In the genomic region with DNA sequence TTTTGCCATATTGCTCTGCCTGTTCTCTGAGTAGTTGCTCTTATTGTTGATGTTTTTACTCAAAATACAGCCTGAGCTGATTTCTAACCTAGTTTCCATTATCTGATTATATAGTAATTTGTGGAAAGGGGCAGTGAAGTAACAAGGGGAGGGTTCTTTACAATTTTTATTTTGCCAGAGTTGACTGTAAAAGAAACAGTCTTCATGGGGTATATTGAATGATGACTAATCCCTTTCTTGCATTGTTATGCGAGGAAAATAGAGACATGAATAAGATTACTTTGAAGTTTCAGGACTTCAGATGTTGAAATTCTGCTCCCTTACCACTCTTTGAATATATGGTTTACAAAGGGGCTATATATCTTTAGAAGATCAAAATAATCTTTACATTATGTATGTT, we compare ENCODE assay signal across 23 cellular contexts. TPM values are rescaled to one million over a fixed set of nuclear protein-coding genes. Genes with fewer than 3 reads are reported as not detected.
DNase-seq lines count a peak whose midpoint lies in the region; ATAC-seq and TF ChIP-seq lines count a peak whose summit lies in the region.
"Had no signal": no experiment of that assay in that cellular context is flagged by ENCODE, and none has a peak within 500 bp of the region (broad histone marks: within the 10 kb centered on the region; RNA-seq: fewer than 3 reads in every experiment).

No MANE protein-coding gene starts in this region.

- no peak overlapping the region for H3K14ac ChIP-seq in H9 (ENCODE audit: insufficient read depth, low read length)

- H3K4me3 ChIP-seq in iPS-20b (ENCODE audit: low read length) (peak overlapping the region; percentile 28; the same call in 1 of the 2 replicates), SJCRH30 (no peak overlapping the region)
- H3K4me3 ChIP-seq: body of pancreas, colonic mucosa, HAP-1, hepatocyte, lung had no signal

- no peak overlapping the region for H3K23ac ChIP-seq in H9 (ENCODE audit: insufficient read length, low read depth, low read length)

- TF ChIP-seq CTCF in GM10266 (IDR thresholded peaks at IDR 0.05; ENCODE audit: control insufficient read depth, insufficient read depth, low read depth, missing control alignments): no peak
- TF ChIP-seq CTCF in H9 (conservative IDR thresholded peaks at IDR 0.05): no peak

- no peak overlapping the region for H2AFZ ChIP-seq in H9 (ENCODE audit: low read length)
- H2AFZ ChIP-seq: hepatocyte had no signal

- no peak overlapping the region for H4K91ac ChIP-seq in H9 (ENCODE audit: insufficient read length, low read depth, low read length)

- H3K27ac ChIP-seq in H9 (ENCODE audit: insufficient read length, low read depth, low read length) (peak overlapping the region; percentile 34), iPS-20b (ENCODE audit: low read length) (peak overlapping the region; percentile 40), SJCRH30 (no peak overlapping the region)
- H3K27ac ChIP-seq: body of pancreas, colonic mucosa, hepatocyte, RWPE1 had no signal

- H2BK5ac ChIP-seq in H9 (ENCODE audit: insufficient read length, low read length): no peak overlapping the region

- peak; percentile 5 for DNase-seq in GM10266 (ENCODE audit: extremely low spot score)
- DNase-seq in H9: no peak
- peak; percentile 16 for DNase-seq in amniotic epithelial cell (ENCODE audit: low read depth)
- no peak for DNase-seq in SJCRH30
- no peak for DNase-seq in activated T-helper 1 cell treated with anti-CD3 and anti-CD28 coated beads, Interleukin-12 subunit alpha, Interleukin-12 subunit beta, Interleukin-2, Interleukin-4 antibody, amounts not matched to agents 30 ng/mL and 10 ng/mL and 1 ng/mL, durations not matched to agents 14 hours and 24 hours and 36 hours (ENCODE audit: low spot score)
- DNase-seq: activated B cell treated with CpG ODN at 0.5 μM for 24 hours; body of pancreas; CD8-positive, alpha-beta T cell; colonic mucosa; kidney; MM.1S; NCI-H1436; NCI-H524 treated with DMSO at 0.1 percent for 48 hours; nucleus accumbens; stimulated activated CD4-positive, alpha-beta T cell treated with anti-CD3 and anti-CD28 coated beads, Interleukin-4, amount 100 ng/mL, for 4 hours; T-helper 9 cell had no signal

- H3K36me3 ChIP-seq in iPS-20b (ENCODE audit: insufficient read depth, low read depth, low read length): peaks cover 7% of the 10 kb centered on the region; the same call in 1 of the 2 replicates
- peaks cover 12% of the 10 kb centered on the region for H3K36me3 ChIP-seq in SJCRH30
- H3K36me3 ChIP-seq: colonic mucosa, HAP-1 had no signal

- peaks cover 32 to 38% (median 37%) of the 10 kb centered on the region in 3 experiments for H3K36me3 Mint-ChIP-seq in H9 (ENCODE audit: insufficient read depth in 1 of 3, low read depth in 3 of 3)
- peaks cover 37% of the 10 kb centered on the region for H3K36me3 Mint-ChIP-seq in activated T-helper 1 cell treated with anti-CD3 and anti-CD28 coated beads, Interleukin-12 subunit alpha, Interleukin-12 subunit beta, Interleukin-2, Interleukin-4 antibody, amounts not matched to agents 30 ng/mL and 10 ng/mL and 1 ng/mL, durations not matched to agents 14 hours and 24 hours and 36 hours (ENCODE audit: low read depth)

- no peak overlapping the region for H3T11ph ChIP-seq in H9 (ENCODE audit: low read length)

- H3K9me3 Mint-ChIP-seq in H9: peaks cover 18 to 21% of the 10 kb centered on the region in 2 experiments
- H3K9me3 Mint-ChIP-seq in activated T-helper 1 cell treated with anti-CD3 and anti-CD28 coated beads, Interleukin-12 subunit alpha, Interleukin-12 subunit beta, Interleukin-2, Interleukin-4 antibody, amounts not matched to agents 30 ng/mL and 10 ng/mL and 1 ng/mL, durations not matched to agents 14 hours and 24 hours and 36 hours: peaks cover 34% of the 10 kb centered on the region

- no peak overlapping the region for H3K4me3 Mint-ChIP-seq in H9
- H3K4me3 Mint-ChIP-seq in activated T-helper 1 cell treated with anti-CD3 and anti-CD28 coated beads, Interleukin-12 subunit alpha, Interleukin-12 subunit beta, Interleukin-2, Interleukin-4 antibody, amounts not matched to agents 30 ng/mL and 10 ng/mL and 1 ng/mL, durations not matched to agents 14 hours and 24 hours and 36 hours: no peak overlapping the region
- H3K4me3 Mint-ChIP-seq: activated B cell treated with CpG ODN at 0.5 μM for 24 hours; CD8-positive, alpha-beta T cell had no signal

- no peaks in the 10 kb centered on the region for H3K27me3 Mint-ChIP-seq in H9 (ENCODE audit: low read depth)
- no peaks in the 10 kb centered on the region for H3K27me3 Mint-ChIP-seq in activated T-helper 1 cell treated with anti-CD3 and anti-CD28 coated beads, Interleukin-12 subunit alpha, Interleukin-12 subunit beta, Interleukin-2, Interleukin-4 antibody, amounts not matched to agents 30 ng/mL and 10 ng/mL and 1 ng/mL, durations not matched to agents 14 hours and 24 hours and 36 hours (ENCODE audit: insufficient read depth)
- H3K27me3 Mint-ChIP-seq: activated B cell treated with CpG ODN at 0.5 μM for 24 hours had no signal

- no peaks in the 10 kb centered on the region for H3K79me2 ChIP-seq in H9 (ENCODE audit: insufficient read depth, low read length)
- H3K79me2 ChIP-seq: hepatocyte had no signal

- H3K9me3 ChIP-seq in H9 (ENCODE audit: control insufficient read depth, low read depth, low read length) (no peaks in the 10 kb centered on the region), iPS-20b (ENCODE audit: insufficient read depth, low read depth, low read length) (no peaks in the 10 kb centered on the region), SJCRH30 (replicated peaks) (no peaks in the 10 kb centered on the region)
- H3K9me3 ChIP-seq: colonic mucosa had no signal

- H3K79me1 ChIP-seq in H9 (ENCODE audit: insufficient read depth, low read depth, low read length, poor library complexity, severe bottlenecking): no peaks in the 10 kb centered on the region

- no peak overlapping the region for H3K18ac ChIP-seq in H9 (ENCODE audit: insufficient read length, low read depth, low read length)

- no peak overlapping the region for H2BK15ac ChIP-seq in H9 (ENCODE audit: low read depth, low read length)

- ATAC-seq in HG03175 (IDR thresholded peaks at IDR 0.05; ENCODE audit: unreplicated experiment): no peak
- no peak for ATAC-seq in GM19397 (IDR thresholded peaks at IDR 0.05; ENCODE audit: unreplicated experiment)
- ATAC-seq: body of pancreas; CD8-positive, alpha-beta T cell had no signal

- peaks cover 13% of the 10 kb centered on the region in 2 experiments for H3K4me1 Mint-ChIP-seq in H9
- peaks cover 14% of the 10 kb centered on the region for H3K4me1 Mint-ChIP-seq in activated T-helper 1 cell treated with anti-CD3 and anti-CD28 coated beads, Interleukin-12 subunit alpha, Interleukin-12 subunit beta, Interleukin-2, Interleukin-4 antibody, amounts not matched to agents 30 ng/mL and 10 ng/mL and 1 ng/mL, durations not matched to agents 14 hours and 24 hours and 36 hours (ENCODE audit: low read depth)

- no peak overlapping the region for H3K9ac ChIP-seq in H9 (ENCODE audit: extremely low read depth, insufficient read length, low read length)
- peak overlapping the region; percentile 59 for H3K9ac ChIP-seq in iPS-20b (ENCODE audit: low read depth, low read length)

- H2BK20ac ChIP-seq in H9 (ENCODE audit: low read depth, low read length, poor library complexity, severe bottlenecking): no peak overlapping the region

- peak overlapping the region; percentile 50 to 69 (median 54); a peak in 6 of 7 replicates for H3K27ac Mint-ChIP-seq in H9
- H3K27ac Mint-ChIP-seq in activated T-helper 1 cell treated with anti-CD3 and anti-CD28 coated beads, Interleukin-12 subunit alpha, Interleukin-12 subunit beta, Interleukin-2, Interleukin-4 antibody, amounts not matched to agents 30 ng/mL and 10 ng/mL and 1 ng/mL, durations not matched to agents 14 hours and 24 hours and 36 hours: no peak overlapping the region
- H3K27ac Mint-ChIP-seq: activated B cell treated with CpG ODN at 0.5 μM for 24 hours; CD8-positive, alpha-beta T cell had no signal

- H3K4ac ChIP-seq in H9 (ENCODE audit: low read depth, low read length): no peak overlapping the region

- H3K4me1 ChIP-seq in H9 (ENCODE audit: insufficient read depth, low read length) (no peaks in the 10 kb centered on the region; the same call in 1 of the 2 replicates), iPS-20b (ENCODE audit: insufficient read depth, low read length) (peaks cover 12% of the 10 kb centered on the region), SJCRH30 (no peaks in the 10 kb centered on the region)
- H3K4me1 ChIP-seq: body of pancreas, colonic mucosa had no signal

- no peak overlapping the region for H2BK12ac ChIP-seq in H9 (ENCODE audit: insufficient read length, low read depth, low read length)

- H2BK120ac ChIP-seq in H9 (ENCODE audit: low read depth, low read length, poor library complexity, severe bottlenecking): no peak overlapping the region

- no peak overlapping the region for H2AK5ac ChIP-seq in H9 (ENCODE audit: insufficient read length, low read length)

- no peak overlapping the region for H4K8ac ChIP-seq in H9 (replicated peaks; ENCODE audit: insufficient read length, low read depth, low read length)

- H3K4me2 ChIP-seq in H9 (ENCODE audit: insufficient read depth, insufficient read length, low read length): no peak overlapping the region
- H3K4me2 ChIP-seq: hepatocyte had no signal

- H4K5ac ChIP-seq in H9 (ENCODE audit: insufficient read length, low read depth, low read length): no peak overlapping the region

- H4K20me1 ChIP-seq in H9 (ENCODE audit: control insufficient read depth, insufficient read depth, insufficient read length): no peaks in the 10 kb centered on the region

- no peaks in the 10 kb centered on the region for H3K27me3 ChIP-seq in H9 (ENCODE audit: insufficient read depth, low read length)
- no peaks in the 10 kb centered on the region for H3K27me3 ChIP-seq in iPS-20b (ENCODE audit: insufficient read depth, low read length)
- no peaks in the 10 kb centered on the region for H3K27me3 ChIP-seq in SJCRH30
- H3K27me3 ChIP-seq: body of pancreas, colonic mucosa, hepatocyte had no signal

- no peak overlapping the region for H3K56ac ChIP-seq in H9 (ENCODE audit: insufficient read length, low read depth, low read length)

- H3K23me2 ChIP-seq in H9 (ENCODE audit: insufficient read length, low read depth, low read length, poor library complexity, severe bottlenecking): no peaks in the 10 kb centered on the region

- no CpG with 5 or more reads among the region's 1 CpG for WGBS in H9 (ENCODE audit: extremely low coverage, insufficient read length, low lambda C conversion rate)

- intact Hi-C loops in activated T-helper 1 cell treated with anti-CD3 and anti-CD28 coated beads, Interleukin-12 subunit alpha, Interleukin-12 subunit beta, Interleukin-2, Interleukin-4 antibody, amounts not matched to agents 30 ng/mL and 10 ng/mL and 1 ng/mL, durations not matched to agents 14 hours and 24 hours and 36 hours (cut with micrococcal nuclease): loop anchor here (1.0 kb wide), 1 partner anchor 8 kb away; no protein-coding TSS in a partner anchor

RNA-seq across cellular contexts. Expression of a gene that starts 9.2 kb away (rescaled TPM):
- total RNA-seq in H9 (2021): 0.55 and 1.1 TPM in 2 replicates
- 0.68 and 0.81 TPM in 2 replicates for total RNA-seq in SJCRH30 (2014; rRNA removed; shearing (Covaris generic))
- 0.83 and 0.86 TPM in 2 replicates for total RNA-seq in activated T-helper 1 cell treated with anti-CD3 and anti-CD28 coated beads, Interleukin-12 subunit alpha, Interleukin-12 subunit beta, Interleukin-2, Interleukin-4 antibody, amounts not matched to agents 30 ng/mL and 10 ng/mL and 1 ng/mL, durations not matched to agents 14 hours and 24 hours and 36 hours

Comparison
In these comparisons a context has a peak if more than half of its experiments do, and no peak if none do; other contexts are left out.
1. DNase-seq: peak in GM10266 (single experiment) and amniotic epithelial cell (single experiment); none in H9 (single experiment), SJCRH30 (0 of 2) and activated T-helper 1 cell treated with anti-CD3 and anti-CD28 coated beads, Interleukin-12 subunit alpha, Interleukin-12 subunit beta, Interleukin-2, Interleukin-4 antibody, amounts not matched to agents 30 ng/mL and 10 ng/mL and 1 ng/mL, durations not matched to agents 14 hours and 24 hours and 36 hours (single experiment).